In the genomic region with DNA sequence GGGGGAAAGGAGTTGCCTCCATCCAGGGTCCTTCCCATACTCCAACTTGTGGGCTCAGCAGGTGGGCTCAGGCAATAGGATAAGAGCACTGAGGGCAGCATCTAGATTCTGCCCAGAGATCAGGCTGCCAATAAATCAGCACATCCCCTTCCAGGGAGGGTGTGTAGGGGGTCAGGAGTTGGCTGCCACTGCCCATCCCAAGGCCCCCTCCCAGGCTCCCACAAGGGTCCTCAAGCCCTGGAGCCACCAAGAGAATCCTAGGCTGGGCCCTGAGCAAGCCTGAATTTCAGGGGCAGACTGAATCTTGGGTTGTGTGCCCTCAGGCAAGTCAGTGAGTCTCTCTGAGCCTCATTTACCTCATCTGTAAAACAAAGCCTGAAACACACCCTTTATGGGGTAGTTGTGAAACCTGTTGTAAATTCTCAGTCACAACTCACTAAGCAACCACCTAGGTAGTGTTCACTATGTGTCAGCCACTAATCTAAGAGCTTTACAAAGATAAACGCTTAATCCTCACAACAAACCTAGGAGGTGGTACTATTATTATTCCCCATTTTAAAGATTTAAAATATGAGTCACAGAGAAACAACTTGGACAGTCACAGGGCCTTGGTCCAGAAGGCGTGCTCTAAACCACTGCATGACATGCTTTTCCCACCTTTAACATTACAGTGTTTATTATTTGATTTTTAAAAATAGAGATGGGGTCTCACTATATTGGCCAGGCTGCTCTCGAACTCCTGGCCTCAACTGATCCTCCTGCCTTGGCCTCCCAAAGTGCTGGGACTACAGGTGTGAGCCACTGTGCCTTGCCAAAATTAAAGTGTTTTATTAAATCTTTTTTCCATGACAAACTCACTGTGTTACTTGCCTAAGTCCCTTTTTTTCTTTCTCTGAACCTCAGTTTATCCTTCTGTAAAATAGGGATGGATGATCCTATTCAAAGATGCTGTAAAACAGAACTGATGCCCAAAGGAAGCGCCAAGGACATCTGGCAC, we compare ENCODE assay signal across 20 cellular contexts. TPM values are rescaled to one million over a fixed set of nuclear protein-coding genes. Genes with fewer than 3 reads are reported as not detected.
DNase-seq lines count a peak whose midpoint lies in the region; ATAC-seq lines count a peak whose summit lies in the region.
"Had no signal": no experiment of that assay in that cellular context is flagged by ENCODE, and none has a peak within 500 bp of the region (broad histone marks: within the 10 kb centered on the region; RNA-seq: fewer than 3 reads in every experiment).

No MANE protein-coding gene starts in this region.

- H3K27ac Mint-ChIP-seq in activated CD4-positive, alpha-beta memory T cell treated with anti-CD3 and anti-CD28 coated beads for 36 hours, result no peak overlapping the region
- no peak overlapping the region for H3K27ac Mint-ChIP-seq in activated T-helper 17 cell treated with anti-CD3 and anti-CD28 coated beads, Interleukin-2, amount 50 U/mL, for 72 hours
- H3K27ac Mint-ChIP-seq: activated CD4-positive, alpha-beta memory T cell treated with anti-CD3 and anti-CD28 coated beads, Interleukin-2, amount 10 ng/mL, durations not matched to agents 7 days and 5 days; activated T-cell treated with anti-CD3 and anti-CD28 coated beads, Interleukin-2, amount 50 U/mL, for 72 hours; CD4-positive, alpha-beta memory T cell; T-cell had no signal

- CTCF ChIA-PET in activated CD4-positive, alpha-beta memory T cell treated with anti-CD3 and anti-CD28 coated beads for 36 hours (lab: Charles Lee), result interaction anchor here (0.8 to 2.6 kb wide), 3 partner anchors 19 to 682 kb away, joined by 3 to 10 read pairs (median 4); a partner anchor contains a TSS

- intact Hi-C loops in activated CD4-positive, alpha-beta memory T cell treated with anti-CD3 and anti-CD28 coated beads for 36 hours (cut with micrococcal nuclease), result loop anchor here (10.0 kb wide), 1 partner anchor 87 kb away; no protein-coding TSS in a partner anchor

- no peaks in the 10 kb centered on the region for H3K27me3 Mint-ChIP-seq in activated CD4-positive, alpha-beta memory T cell treated with anti-CD3 and anti-CD28 coated beads for 36 hours
- no peaks in the 10 kb centered on the region for H3K27me3 Mint-ChIP-seq in activated T-helper 17 cell treated with anti-CD3 and anti-CD28 coated beads, Interleukin-2, amount 50 U/mL, for 72 hours
- H3K27me3 Mint-ChIP-seq: CD4-positive, alpha-beta memory T cell had no signal

- no peaks in the 10 kb centered on the region for H3K9me3 Mint-ChIP-seq in activated CD4-positive, alpha-beta memory T cell treated with anti-CD3 and anti-CD28 coated beads for 36 hours
- H3K9me3 Mint-ChIP-seq in activated T-helper 17 cell treated with anti-CD3 and anti-CD28 coated beads, Interleukin-2, amount 50 U/mL, for 72 hours, result no peaks in the 10 kb centered on the region
- H3K9me3 Mint-ChIP-seq: activated CD4-positive, alpha-beta memory T cell treated with anti-CD3 and anti-CD28 coated beads, Interleukin-2, amount 10 ng/mL, durations not matched to agents 7 days and 5 days; activated T-cell treated with anti-CD3 and anti-CD28 coated beads, Interleukin-2, amount 50 U/mL, for 72 hours; CD4-positive, alpha-beta memory T cell; T-cell had no signal

- DNase-seq in EH (ENCODE audit: low read depth) (peak; percentile 15), M059J (ENCODE audit: low read depth) (peak; percentile 81), astrocyte of the hippocampus (ENCODE audit: low read depth, low spot score) (peak; percentile 35), kidney glomerular epithelial cell (lab: John Stamatoyannopoulos, UW) (peak; percentile 40), NCI-H1930 (lab: John Stamatoyannopoulos, UW) (no peak)
- no peak for DNase-seq in activated CD4-positive, alpha-beta memory T cell treated with anti-CD3 and anti-CD28 coated beads for 36 hours
- DNase-seq: ACHN; activated CD4-positive, alpha-beta memory T cell treated with anti-CD3 and anti-CD28 coated beads, Interleukin-2, amount 10 ng/mL, durations not matched to agents 7 days and 5 days; activated T-cell treated with anti-CD3 and anti-CD28 coated beads, Interleukin-2, amount 50 U/mL, for 72 hours; CD4-positive, alpha-beta memory T cell; DND-41; hippocampal formation; NCI-H1105; sigmoid colon; stimulated activated CD4-positive, alpha-beta T cell treated with anti-CD3 and anti-CD28 coated beads, Interleukin-2, amount 100 ng/mL, for 24 hours; T-cell had no signal

- ATAC-seq in HG03520 (IDR thresholded peaks at IDR 0.05; ENCODE audit: unreplicated experiment), result no peak
- ATAC-seq in activated T-helper 17 cell treated with anti-CD3 and anti-CD28 coated beads, Interleukin-2, amount 50 U/mL, for 72 hours (replicated peaks), result no peak
- ATAC-seq: activated T-cell treated with anti-CD3 and anti-CD28 coated beads, Interleukin-2, amount 50 U/mL, for 72 hours; left lobe of liver; T-cell had no signal

- H3K4me3 Mint-ChIP-seq in activated CD4-positive, alpha-beta memory T cell treated with anti-CD3 and anti-CD28 coated beads for 36 hours, result no peak overlapping the region
- H3K4me3 Mint-ChIP-seq in activated T-helper 17 cell treated with anti-CD3 and anti-CD28 coated beads, Interleukin-2, amount 50 U/mL, for 72 hours, result no peak overlapping the region
- H3K4me3 Mint-ChIP-seq: activated CD4-positive, alpha-beta memory T cell treated with anti-CD3 and anti-CD28 coated beads, Interleukin-2, amount 10 ng/mL, durations not matched to agents 7 days and 5 days; activated T-cell treated with anti-CD3 and anti-CD28 coated beads, Interleukin-2, amount 50 U/mL, for 72 hours; CD4-positive, alpha-beta memory T cell; T-cell had no signal

- POLR2A ChIA-PET in activated CD4-positive, alpha-beta memory T cell treated with anti-CD3 and anti-CD28 coated beads for 36 hours (lab: Charles Lee), result no interaction called here

- H3K4me1 Mint-ChIP-seq in activated CD4-positive, alpha-beta memory T cell treated with anti-CD3 and anti-CD28 coated beads for 36 hours (ENCODE audit: low read depth), result no peaks in the 10 kb centered on the region
- H3K4me1 Mint-ChIP-seq in activated T-helper 17 cell treated with anti-CD3 and anti-CD28 coated beads, Interleukin-2, amount 50 U/mL, for 72 hours, result no peaks in the 10 kb centered on the region
- H3K4me1 Mint-ChIP-seq: T-cell had no signal

- H3K36me3 Mint-ChIP-seq in activated CD4-positive, alpha-beta memory T cell treated with anti-CD3 and anti-CD28 coated beads for 36 hours, result no peaks in the 10 kb centered on the region
- no peaks in the 10 kb centered on the region for H3K36me3 Mint-ChIP-seq in activated T-helper 17 cell treated with anti-CD3 and anti-CD28 coated beads, Interleukin-2, amount 50 U/mL, for 72 hours (ENCODE audit: low read depth)
- H3K36me3 Mint-ChIP-seq: CD4-positive, alpha-beta memory T cell; T-cell had no signal

RNA-seq across cellular contexts. Expression of a gene that starts 36.2 kb away (rescaled TPM):
- not detected in 2 replicates for total RNA-seq in M059J (2014; rRNA removed; shearing (Covaris generic))
- not detected for total RNA-seq in activated CD4-positive, alpha-beta memory T cell treated with anti-CD3 and anti-CD28 coated beads for 36 hours
- total RNA-seq in activated T-helper 17 cell treated with anti-CD3 and anti-CD28 coated beads, Interleukin-2, amount 50 U/mL, for 72 hours, result not detected
- total RNA-seq: activated CD4-positive, alpha-beta memory T cell treated with anti-CD3 and anti-CD28 coated beads, Interleukin-2, amount 10 ng/mL, durations not matched to agents 7 days and 5 days; CD4-positive, alpha-beta memory T cell; left lobe of liver; omental fat pad; T-cell had no signal

RNA-seq across cellular contexts. Expression of a gene that starts 58.6 kb away (rescaled TPM):
- total RNA-seq in M059J (2014; rRNA removed; shearing (Covaris generic)), result 0.32 TPM in 1 of 2 replicates, not detected in the other
- total RNA-seq in activated CD4-positive, alpha-beta memory T cell treated with anti-CD3 and anti-CD28 coated beads for 36 hours, result 1 to 10 TPM; 5.0 to 5.6 TPM
- 10 to 100 TPM; 11.5 to 13.4 TPM for total RNA-seq in activated T-helper 17 cell treated with anti-CD3 and anti-CD28 coated beads, Interleukin-2, amount 50 U/mL, for 72 hours

Comparison
In these comparisons a context has a peak if more than half of its experiments do, and no peak if none do; other contexts are left out.
1. DNase-seq: peak in EH (single experiment), M059J (single experiment), astrocyte of the hippocampus (single experiment) and kidney glomerular epithelial cell (single experiment); none in activated CD4-positive, alpha-beta memory T cell treated with anti-CD3 and anti-CD28 coated beads for 36 hours (single experiment) and NCI-H1930 (0 of 2).